Comparison of ENCODE assay signal across 10 cellular contexts in the genomic region with DNA sequence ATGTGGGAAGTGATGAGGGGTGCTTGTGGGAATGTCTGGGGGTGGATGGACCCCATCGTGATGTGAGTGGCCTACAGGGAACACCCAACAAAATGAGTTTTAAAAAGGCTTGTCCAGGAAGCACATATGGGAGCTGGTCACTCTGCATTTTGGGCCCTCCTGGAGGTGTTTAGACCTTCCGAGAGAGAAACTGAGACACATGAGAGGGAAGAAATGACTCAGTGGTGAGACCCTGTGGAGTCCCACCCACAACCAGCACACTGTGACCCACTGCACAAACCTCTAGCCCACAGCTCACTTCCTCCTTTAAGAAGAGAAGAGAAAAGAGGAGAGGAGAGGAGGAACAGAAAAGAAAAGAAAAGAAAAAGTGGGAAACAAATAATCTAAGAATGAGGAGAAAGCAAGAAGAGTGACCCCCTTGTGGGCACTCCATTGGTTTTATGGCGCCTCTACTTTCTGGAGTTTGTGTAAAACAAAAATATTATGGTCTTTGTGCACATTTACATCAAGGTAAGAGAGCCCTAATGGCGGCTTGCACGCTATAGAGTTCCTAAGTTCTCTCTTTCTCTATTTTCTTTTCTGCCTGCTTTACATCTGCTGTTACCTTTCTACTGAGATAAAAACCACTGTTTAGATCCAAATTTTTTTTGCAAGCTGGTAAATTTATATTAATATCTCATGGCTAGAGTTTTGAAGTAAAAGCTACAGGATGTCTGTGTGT. TPM values are rescaled to one million over a fixed set of nuclear protein-coding genes. Genes with fewer than 3 reads are reported as not detected.
DNase-seq lines count a peak whose midpoint lies in the region; ATAC-seq, FAIRE-seq and TF ChIP-seq lines count a peak whose summit lies in the region.
"Had no signal": no experiment of that assay in that cellular context is flagged by ENCODE, and none has a peak within 500 bp of the region (broad histone marks: within the 10 kb centered on the region; RNA-seq: fewer than 3 reads in every experiment).

No MANE protein-coding gene starts in this region.

- peak; percentile 95 for FAIRE-seq in GM12891 (lab: Jason Lieb, UNC)

- H3K27ac Mint-ChIP-seq in chondrocyte (ENCODE audit: unreplicated experiment), result peak overlapping the region; percentile 50
- H3K27ac Mint-ChIP-seq: activated CD4-positive, alpha-beta T cell treated with anti-CD3 and anti-CD28 coated beads, Interleukin-2, amount 10 ng/mL, durations not matched to agents 7 days and 5 days; CD4-positive, alpha-beta T cell had no signal

- peaks cover 48% of the 10 kb centered on the region for H3K9me3 Mint-ChIP-seq in chondrocyte (ENCODE audit: low read depth)
- H3K9me3 Mint-ChIP-seq: activated CD4-positive, alpha-beta T cell treated with anti-CD3 and anti-CD28 coated beads, Interleukin-2, amount 10 ng/mL, durations not matched to agents 7 days and 5 days; CD4-positive, alpha-beta T cell had no signal

- ATAC-seq in GM19395 (IDR thresholded peaks at IDR 0.05; ENCODE audit: unreplicated experiment), result peak; percentile 84
- ATAC-seq in HG03039 (IDR thresholded peaks at IDR 0.05; ENCODE audit: unreplicated experiment), result peak; percentile 64

- DNase-seq in GM12891 (ENCODE audit: insufficient read length, low spot score) (no peak), chondrocyte (ENCODE audit: low spot score) (no peak), dedifferentiated amniotic fluid mesenchymal stem cell (ENCODE audit: extremely low spot score) (no peak), NCI-H2107 (lab: John Stamatoyannopoulos, UW) (no peak), SHP77 treated with DMSO at 0.1 percent for 48 hours (lab: John Stamatoyannopoulos, UW) (no peak), hippocampal formation (lab: John Stamatoyannopoulos, UW) (no peak)
- DNase-seq: activated CD4-positive, alpha-beta T cell treated with anti-CD3 and anti-CD28 coated beads, Interleukin-2, amount 10 ng/mL, durations not matched to agents 7 days and 5 days; CD4-positive, alpha-beta T cell had no signal

- no peaks in the 10 kb centered on the region for H3K36me3 Mint-ChIP-seq in chondrocyte (ENCODE audit: low read depth)

- no peak for TF ChIP-seq CTCF in chondrocyte (IDR thresholded peaks at IDR 0.05)

- H3K27me3 Mint-ChIP-seq in chondrocyte (ENCODE audit: low read depth), result no peaks in the 10 kb centered on the region
- H3K27me3 Mint-ChIP-seq: CD4-positive, alpha-beta T cell had no signal

- H3K4me3 Mint-ChIP-seq in chondrocyte (ENCODE audit: unreplicated experiment), result no peak overlapping the region
- H3K4me3 Mint-ChIP-seq: activated CD4-positive, alpha-beta T cell treated with anti-CD3 and anti-CD28 coated beads, Interleukin-2, amount 10 ng/mL, durations not matched to agents 7 days and 5 days; CD4-positive, alpha-beta T cell had no signal

- peak; percentile 80 for TF ChIP-seq POLR2A in GM12891 (IDR thresholded peaks at IDR 0.05; ENCODE audit: low read depth, low read length)

- H3K4me1 Mint-ChIP-seq in chondrocyte (ENCODE audit: low read depth), result no peaks in the 10 kb centered on the region
- H3K4me1 Mint-ChIP-seq: activated CD4-positive, alpha-beta T cell treated with anti-CD3 and anti-CD28 coated beads, Interleukin-2, amount 10 ng/mL, durations not matched to agents 7 days and 5 days had no signal

TF ChIP-seq in GM12891, 5 proteins besides CTCF, POLR2A, EP300 and RAD21:
- TF ChIP-seq TAF1 (IDR thresholded peaks at IDR 0.05; ENCODE audit: low read depth, low read length) (peak; percentile 65), SPI1 (IDR thresholded peaks at IDR 0.05; ENCODE audit: low read depth, low read length) (peak; percentile 95), POLR2AphosphoS5 (IDR thresholded peaks at IDR 0.05; ENCODE audit: low read depth, low read length) (peak; percentile 83), PAX5 (IDR thresholded peaks at IDR 0.05; ENCODE audit: insufficient read depth, low read length, severe bottlenecking) (peak; percentile 72), POU2F2 (IDR thresholded peaks at IDR 0.05; ENCODE audit: low read depth, low read length) (peak; percentile 83; the same call in 1 of the 2 replicates)
TF ChIP-seq in GM12891: peak in this region for 5.

RNA-seq across cellular contexts. Expression of a gene that starts 13.3 kb away (rescaled TPM):
- 56.9 TPM for polyA plus RNA-seq in GM12891 (2012; ENCODE audit: low read depth, missing spikeins)
- total RNA-seq in chondrocyte, result not detected in 3 replicates
- total RNA-seq: activated CD4-positive, alpha-beta T cell treated with anti-CD3 and anti-CD28 coated beads, Interleukin-2, amount 10 ng/mL, durations not matched to agents 7 days and 5 days had no signal

RNA-seq across cellular contexts. Expression of a gene that starts 23.6 kb away (rescaled TPM):
- polyA plus RNA-seq in GM12891 (2012; ENCODE audit: low read depth, missing spikeins), result 0.95 TPM
- total RNA-seq in chondrocyte, result not detected in 3 replicates
- total RNA-seq: activated CD4-positive, alpha-beta T cell treated with anti-CD3 and anti-CD28 coated beads, Interleukin-2, amount 10 ng/mL, durations not matched to agents 7 days and 5 days had no signal

RNA-seq across cellular contexts. Expression of a gene that starts 43.4 kb away (rescaled TPM):
- 2.7 TPM for polyA plus RNA-seq in GM12891 (2012; ENCODE audit: low read depth, missing spikeins)
- total RNA-seq in chondrocyte, result not detected in 3 replicates
- total RNA-seq: activated CD4-positive, alpha-beta T cell treated with anti-CD3 and anti-CD28 coated beads, Interleukin-2, amount 10 ng/mL, durations not matched to agents 7 days and 5 days had no signal

RNA-seq across cellular contexts. Expression of a gene that starts 45.8 kb away (rescaled TPM):
- polyA plus RNA-seq in GM12891 (2012; ENCODE audit: low read depth, missing spikeins), result 7.3 TPM
- not detected in 3 replicates for total RNA-seq in chondrocyte
- total RNA-seq: activated CD4-positive, alpha-beta T cell treated with anti-CD3 and anti-CD28 coated beads, Interleukin-2, amount 10 ng/mL, durations not matched to agents 7 days and 5 days had no signal
